Comparison of ENCODE assay signal across 26 cellular contexts in the genomic region with DNA sequence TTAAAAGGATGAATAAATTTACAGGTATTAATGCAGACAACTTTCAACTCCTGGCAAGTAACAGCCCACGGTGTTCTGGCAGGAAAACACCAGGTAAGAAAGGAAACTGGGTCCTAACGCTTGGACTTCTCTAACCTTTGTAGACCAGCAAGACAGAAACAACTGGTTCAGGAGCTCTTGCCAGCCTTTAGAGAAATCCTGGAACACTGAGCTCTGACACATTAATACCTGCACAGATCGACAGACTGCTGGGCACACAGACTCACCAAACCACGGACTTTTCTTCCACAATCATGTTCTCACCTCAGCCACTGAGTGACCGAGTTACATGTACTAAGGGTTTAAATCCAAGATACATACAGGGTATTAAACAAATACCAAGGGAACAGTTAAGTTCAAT. TPM values are rescaled to one million over a fixed set of nuclear protein-coding genes. Genes with fewer than 3 reads are reported as not detected.
DNase-seq lines count a peak whose midpoint lies in the region; ATAC-seq, FAIRE-seq and TF ChIP-seq lines count a peak whose summit lies in the region.
"Had no signal": no experiment of that assay in that cellular context is flagged by ENCODE, and none has a peak within 500 bp of the region (broad histone marks: within the 10 kb centered on the region; RNA-seq: fewer than 3 reads in every experiment).

No MANE protein-coding gene starts in this region.

- no peak overlapping the region for H3K9ac ChIP-seq in H1 (replicated peaks in 1 of 4; ENCODE audit: extremely low read depth in 1 of 4, low read depth in 3 of 4, low read length in 3 of 4)

- 86% methylated on average over 5 of the region's 5 CpGs; no CpG with 5 or more reads in 1 of the 2 experiments for WGBS in H1 (ENCODE audit: extremely low coverage in 1 of 2, insufficient coverage in 1 of 2, insufficient read length in 1 of 2, insufficient replicate concordance in 2 of 2, low coverage in 1 of 2, low lambda C conversion rate in 2 of 2, missing lambda C conversion rate in 1 of 2), 2 experiments

- no peak overlapping the region for H3K18ac ChIP-seq in H1 (ENCODE audit: extremely low read depth, low read length)

- no peaks in the 10 kb centered on the region for H3K23me2 ChIP-seq in H1 (ENCODE audit: low read depth, low read length)

- TF ChIP-seq POLR2A in H1 (IDR thresholded peaks at IDR 0.05; ENCODE audit: control extremely low read depth in 1 of 2, low read depth in 2 of 2, low read length in 2 of 2) (no peak), GM12892 (IDR thresholded peaks at IDR 0.05; ENCODE audit: low read depth, low read length) (no peak)

- H3K23ac ChIP-seq in H1 (ENCODE audit: insufficient read length) = no peak overlapping the region

- FAIRE-seq in H1 (lab: Jason Lieb, UNC) (no peak), GM12892 (lab: Jason Lieb, UNC) (no peak)
- FAIRE-seq: GM12878, GM18507, H54, HTR-8/SVneo had no signal

- H3K9me3 ChIP-seq in H1 (ENCODE audit: insufficient read depth in 2 of 2, low read depth in 1 of 2, low read length in 1 of 2) = no peaks in the 10 kb centered on the region; a peak in 1 of 4 replicates
- H3K9me3 ChIP-seq: BE2C had no signal

- H3K4me2 ChIP-seq in H1 (ENCODE audit: insufficient read depth in 1 of 2, low read depth in 2 of 2, low read length in 2 of 2) = no peak overlapping the region

- no peak overlapping the region for H2AFZ ChIP-seq in H1 (ENCODE audit: low read length)

- no peak overlapping the region for H2BK5ac ChIP-seq in H1 (ENCODE audit: low read depth, low read length)

- no peak for TF ChIP-seq CTCF in H1 (IDR thresholded peaks at IDR 0.05; ENCODE audit: control extremely low read depth in 1 of 3, insufficient read depth in 1 of 3, low read depth in 1 of 3, low read length in 3 of 3)

- ATAC-seq in left ventricle myocardium superior (peak; percentile 69), GM18870 (IDR thresholded peaks at IDR 0.05; ENCODE audit: unreplicated experiment) (no peak)
- ATAC-seq: GM12878 had no signal

- no peak overlapping the region for H2BK12ac ChIP-seq in H1 (ENCODE audit: low read depth, low read length)

- 0 out of 2 replicates have a peak overlapping the region, but pooled peaks have one; percentile 12 for H2BK15ac ChIP-seq in H1 (ENCODE audit: low read length)

- POLR2A ChIA-PET in H1 (lab: Charles Lee; ENCODE audit: partially characterized antibody) = interaction anchor here (0.6 kb wide), 1 partner anchor 905 kb away, joined by 3 read pairs; no protein-coding TSS in a partner anchor

- H4K5ac ChIP-seq in H1 (ENCODE audit: insufficient read length, low read depth, low read length) = no peak overlapping the region

- TF ChIP-seq RAD21 in H1 (IDR thresholded peaks at IDR 0.05 in 1 of 2, conservative IDR thresholded peaks at IDR 0.05 in 1 of 2; ENCODE audit: low read depth in 2 of 2, low read length in 2 of 2) = no peak

- H3K27ac ChIP-seq in H1 (ENCODE audit: low read depth, low read length) = no peak overlapping the region

- no peak overlapping the region for H3K14ac ChIP-seq in H1 (ENCODE audit: insufficient read length)

- TF ChIP-seq EP300 in H1 (IDR thresholded peaks at IDR 0.05; ENCODE audit: borderline replicate concordance in 1 of 2, low read depth in 2 of 2, low read length in 2 of 2) = no peak

- H3K27me3 ChIP-seq in H1 (replicated peaks in 1 of 4; ENCODE audit: control insufficient read depth in 3 of 4, extremely low read depth in 1 of 4, insufficient read depth in 3 of 4, low read length in 3 of 4) = no peaks in the 10 kb centered on the region
- H3K27me3 ChIP-seq: BE2C had no signal

- intact Hi-C loops in left ventricle myocardium superior (cut with micrococcal nuclease) = no loop called here
- intact Hi-C loops in cardiac septum (cut with DNase I) = no loop called here

- CTCF ChIA-PET in H1 (lab: Charles Lee; ENCODE audit: partially characterized antibody) = interaction anchor here (0.7 to 1.2 kb wide), 3 partner anchors 9 to 595 kb away, joined by 3 read pairs; no protein-coding TSS in a partner anchor

- H4K20me1 ChIP-seq in H1 (replicated peaks in 1 of 2; ENCODE audit: control insufficient read depth in 1 of 2, insufficient read depth in 2 of 2, low read length in 2 of 2) = no peaks in the 10 kb centered on the region

- no peaks in the 10 kb centered on the region for H3K79me2 ChIP-seq in H1 (ENCODE audit: control insufficient read depth in 1 of 2, insufficient read depth in 2 of 2, low read length in 2 of 2)

- H3K36me3 ChIP-seq in H1 (ENCODE audit: control insufficient read depth in 2 of 4, insufficient read depth in 4 of 4, low read length in 3 of 4) = no peaks in the 10 kb centered on the region

- H4K91ac ChIP-seq in H1 (replicated peaks; ENCODE audit: insufficient read length, low read length) = no peak overlapping the region

- H3K4ac ChIP-seq in H1 (replicated peaks; ENCODE audit: insufficient read length, low read depth, low read length) = no peak overlapping the region

- H3K4me3 ChIP-seq in H1 (ENCODE audit: extremely low read depth in 1 of 4, insufficient read depth in 2 of 4, low read depth in 3 of 4, low read length in 4 of 4) = no peak overlapping the region
- H3K4me3 ChIP-seq: GM12878 had no signal

- no peak overlapping the region for H2BK20ac ChIP-seq in H1 (ENCODE audit: low read length)

- 0 out of 7 replicates have a peak, but pooled peaks cover 0 to 4% (median 1%) of the 10 kb centered on the region in 4 experiments for H3K4me1 ChIP-seq in H1 (replicated peaks in 1 of 4; ENCODE audit: control insufficient read depth in 3 of 4, insufficient read depth in 4 of 4, low read length in 3 of 4)

- H4K8ac ChIP-seq in H1 (ENCODE audit: extremely low read depth, insufficient read depth, low read length) = no peak overlapping the region

- H3K56ac ChIP-seq in H1 (replicated peaks; ENCODE audit: insufficient read length, low read depth, low read length) = no peak overlapping the region

- no peak overlapping the region for H2BK120ac ChIP-seq in H1 (replicated peaks; ENCODE audit: low read depth, low read length)

- H2AK5ac ChIP-seq in H1 (ENCODE audit: low read depth, low read length) = no peak overlapping the region

- no peaks in the 10 kb centered on the region for H3K79me1 ChIP-seq in H1 (ENCODE audit: low read depth, low read length)

- DNase-seq in left ventricle myocardium superior = no peak
- no peak for DNase-seq in cardiac septum (ENCODE audit: low spot score)
- peak; percentile 19 for DNase-seq in NCI-H69 (lab: John Stamatoyannopoulos, UW)
- DNase-seq in H1 (ENCODE audit: low read depth in 1 of 2, low spot score in 2 of 2) = no peak
- no peak for DNase-seq in T-helper 9 cell
- no peak for DNase-seq in GM12892 (ENCODE audit: insufficient read length)
- DNase-seq in activated naive CD4-positive, alpha-beta T cell treated with Interleukin-2 at 50 U/mL for 16 hours = no peak
- DNase-seq: 8988T; ACHN; BE2C; C1 segment of cervical spinal cord; CD4-positive, CD25-positive, alpha-beta regulatory T cell; CD8-positive, alpha-beta memory T cell; COR-L47; DMS 273 treated with DMSO at 0.1 percent for 48 hours; DMS53; DND-41; EL; KBM-7 had no signal

TF ChIP-seq in H1, 55 proteins besides CTCF, POLR2A, EP300 and RAD21:
- TF ChIP-seq HDAC2 (IDR thresholded peaks at IDR 0.05; ENCODE audit: borderline replicate concordance in 1 of 2, low read depth in 2 of 2, low read length in 2 of 2) (no peak), EZH2 (IDR thresholded peaks at IDR 0.05; ENCODE audit: low read depth, low read length, severe bottlenecking) (no peak), CBX5 (IDR thresholded peaks at IDR 0.05; ENCODE audit: low read depth, low read length) (no peak), PHF8 (conservative IDR thresholded peaks at IDR 0.05; ENCODE audit: low read depth, low read length) (no peak), SIRT6 (IDR thresholded peaks at IDR 0.05; ENCODE audit: low read length) (no peak), POLR2AphosphoS5 (IDR thresholded peaks at IDR 0.05; ENCODE audit: low read depth, low read length) (no peak), CBX8 (IDR thresholded peaks at IDR 0.05; ENCODE audit: borderline replicate concordance, low read depth, low read length) (no peak), SUZ12 (IDR thresholded peaks at IDR 0.05; ENCODE audit: low read length) (no peak), ASH2L (IDR thresholded peaks at IDR 0.05; ENCODE audit: low read length) (no peak), JUND (IDR thresholded peaks at IDR 0.05; ENCODE audit: low read length) (no peak)

RNA-seq across cellular contexts. Expression of a gene that starts 36.3 kb away (rescaled TPM):
- 2.3 TPM for total RNA-seq in left ventricle myocardium superior
- 0.67 TPM for total RNA-seq in cardiac septum
- 1.3 and 2.2 TPM in 2 replicates for total RNA-seq in H1 (2021; fragmentation: NEBNext Ultra II Directional; extraction: Animal tissue kit (Norgen Biotek cat#: 25700))
- 1.0 and 1.8 TPM in 2 replicates for polyA plus RNA-seq in H1 (2011; rRNA removed)
- 0.90 TPM for polyA plus RNA-seq in H1 (2011; cell fraction: cytosol; rRNA removed)
- 3.0 TPM for polyA plus RNA-seq in H1 (2011; cell fraction: nucleus; rRNA removed)
- 1.1 to 1.9 TPM (median 1.5 TPM) in 4 replicates for polyA plus RNA-seq in H1 (2012, experiment 1 of 2)
- 0.09 TPM for polyA plus RNA-seq in H1 (2012, experiment 2 of 2)
- 6.1 TPM for polyA plus RNA-seq in H1 (2013, experiment 1 of 2)
- 5.4 TPM for polyA plus RNA-seq in H1 (2013, experiment 2 of 2)
- 13.8 and 17.8 TPM in 2 replicates for polyA minus RNA-seq in H1 (2011; rRNA and poly(A)+ RNA removed)
- 3.2 TPM for polyA minus RNA-seq in H1 (2011; cell fraction: cytosol; rRNA and poly(A)+ RNA removed)
- polyA minus RNA-seq in H1 (2011; cell fraction: nucleus; rRNA and poly(A)+ RNA removed) = 27.4 TPM
- polyA plus RNA-seq in GM12892 (2012; ENCODE audit: missing spikeins) = not detected
- total RNA-seq: CD4-positive, CD25-positive, alpha-beta regulatory T cell; CD8-positive, alpha-beta memory T cell; G401; GM12878 had no signal
- polyA plus RNA-seq: CD4-positive, CD25-positive, alpha-beta regulatory T cell; CD8-positive, alpha-beta memory T cell; GM12878; IgD-negative memory B cell had no signal
